Comparison of ENCODE assay signal across 4 cellular contexts in genomic region chr1:62244380-62244779, GRCh38. TPM values are rescaled to one million over a fixed set of nuclear protein-coding genes. Genes with fewer than 3 reads are reported as not detected.
"Had no signal": no experiment of that assay in that cellular context is flagged by ENCODE, and none has a peak within 500 bp of the region (broad histone marks: within the 10 kb centered on the region; RNA-seq: fewer than 3 reads in every experiment).

No MANE protein-coding gene starts in this region.

RNA-seq across cellular contexts. Expression of gene L1TD1, which starts 49.7 kb away (rescaled TPM):
- total RNA-seq: lung microvascular endothelial cell, myocyte had no signal
- polyA plus RNA-seq: immature natural killer cell; naive thymus-derived CD4-positive, alpha-beta T cell had no signal
